Comparison of ENCODE assay signal across 20 cellular contexts in genomic region chr9:76528642-76529190, GRCh38.
"Had no signal": no experiment of that assay in that cellular context is flagged by ENCODE, and none has a peak within 500 bp of the region (broad histone marks: within the 10 kb centered on the region; RNA-seq: fewer than 3 reads in every experiment).

No MANE protein-coding gene starts in this region.

- DNase-seq: dorsolateral prefrontal cortex; effector CD8-positive, alpha-beta T cell; endodermal cell; gastrocnemius medialis; head of caudate nucleus; natural killer cell; stimulated activated CD4-positive, alpha-beta T cell treated with anti-CD3 and anti-CD28 coated beads, Interleukin-12 subunit alpha, Interleukin-12 subunit beta, amount 100 ng/mL, for 4 hours; stimulated activated CD4-positive, alpha-beta T cell treated with anti-CD3 and anti-CD28 coated beads, Interleukin-1b, Interleukin-23, amount 100 ng/mL, for 48 hours; stimulated activated CD4-positive, alpha-beta T cell treated with anti-CD3 and anti-CD28 coated beads, Interleukin-4, amount 100 ng/mL, for 1 hour; stimulated activated CD8-positive, alpha-beta memory T cell treated with anti-CD3 and anti-CD28 coated beads, Interleukin-4, amount 100 ng/mL, for 48 hours; stimulated activated naive CD4-positive, alpha-beta T cell; stimulated activated naive CD8-positive, alpha-beta T cell treated with anti-CD3 and anti-CD28 coated beads, Interleukin-15, amount 100 ng/mL, for 72 hours; thyroid gland had no signal

- H3K4me3 ChIP-seq: dorsolateral prefrontal cortex, gastrocnemius medialis, lung, smooth muscle cell, suprapubic skin, thyroid gland, upper lobe of left lung had no signal

- H2AFZ ChIP-seq: parathyroid adenoma had no signal

- H3K9me3 ChIP-seq: gastrocnemius medialis, neutrophil, suprapubic skin, thyroid gland, upper lobe of left lung had no signal

- H3K4me1 ChIP-seq: gastrocnemius medialis, parathyroid adenoma had no signal

- H3K9ac ChIP-seq: parathyroid adenoma had no signal

- H3K27ac ChIP-seq: dorsolateral prefrontal cortex, epithelial cell of prostate, gastrocnemius medialis, neutrophil, parathyroid adenoma, suprapubic skin, upper lobe of left lung had no signal

- H3K4me2 ChIP-seq: smooth muscle cell had no signal

- H3K27me3 ChIP-seq: gastrocnemius medialis, neutrophil, suprapubic skin, thyroid gland, upper lobe of left lung had no signal

- H3K36me3 ChIP-seq: gastrocnemius medialis, neutrophil, suprapubic skin, thyroid gland, upper lobe of left lung had no signal
